26 cellular contexts compared by ENCODE assay signal in genomic region chr11:133206313-133207005, GRCh38.
"Had no signal": no experiment of that assay in that cellular context is flagged by ENCODE, and none has a peak within 500 bp of the region (broad histone marks: within the 10 kb centered on the region; RNA-seq: fewer than 3 reads in every experiment).

No MANE protein-coding gene starts in this region.

- H3K4me3 ChIP-seq: coronary artery, dorsolateral prefrontal cortex, gastrocnemius medialis, heart right ventricle, hepatocyte had no signal

- H3K9me3 ChIP-seq: gastrocnemius medialis, heart right ventricle had no signal

- H3K27ac ChIP-seq: brain microvascular endothelial cell, coronary artery, dorsolateral prefrontal cortex, foreskin keratinocyte, gastrocnemius medialis, heart right ventricle, hepatocyte had no signal

- H3K27me3 ChIP-seq: brain microvascular endothelial cell, foreskin keratinocyte, hepatocyte had no signal

- H3K36me3 ChIP-seq: brain microvascular endothelial cell, gastrocnemius medialis, heart right ventricle had no signal

- H3K4me1 ChIP-seq: foreskin keratinocyte, gastrocnemius medialis, heart right ventricle had no signal

- ATAC-seq: activated CD4-positive, alpha-beta T cell treated with anti-CD3 and anti-CD28 coated beads for 36 hours; activated T-cell treated with anti-CD3 and anti-CD28 coated beads, Interleukin-2, amount 50 U/mL, for 4 hours; activated T-helper 17 cell treated with anti-CD3 and anti-CD28 coated beads, Interleukin-2, amount 50 U/mL, for 72 hours; esophagus mucosa; foreskin keratinocyte; gastrocnemius medialis; heart right ventricle had no signal

- DNase-seq: activated CD4-positive, alpha-beta memory T cell treated with anti-CD3 and anti-CD28 coated beads, Interleukin-2, amount 10 ng/mL, durations not matched to agents 7 days and 5 days; activated CD4-positive, alpha-beta T cell treated with anti-CD3 and anti-CD28 coated beads for 36 hours; activated CD4-positive, alpha-beta T cell treated with anti-CD3 and anti-CD28 coated beads, Interleukin-2, amount 10 ng/mL, durations not matched to agents 24 days and 14 days; activated CD4-positive, CD25-positive, alpha-beta regulatory T cell; activated CD4-positive, CD25-positive, alpha-beta regulatory T cell treated with anti-CD3 and anti-CD28 coated beads, Interleukin-2, amount 50 U/mL, for 72 hours; activated CD8-positive, alpha-beta memory T cell treated with anti-CD3 and anti-CD28 coated beads, Interleukin-2, amount 50 U/mL, for 48 hours; activated effector memory CD4-positive, alpha-beta T cell treated with Interleukin-2 at 50 U/mL for 16 hours; activated gamma-delta T cell treated with Interleukin-2 at 50 U/mL for 16 hours; activated naive CD4-positive, alpha-beta T cell treated with anti-CD3 and anti-CD28 coated beads, Interleukin-2, amount 50 U/mL, for 16 hours; activated naive CD4-positive, alpha-beta T cell treated with Interleukin-2 at 50 U/mL for 16 hours; activated T-cell treated with anti-CD3 and anti-CD28 coated beads for 4 hours; activated T-cell treated with anti-CD3 and anti-CD28 coated beads, Interleukin-2, amount 50 U/mL, for 4 hours; amniotic stem cell; anterior cingulate cortex; brain microvascular endothelial cell; dorsolateral prefrontal cortex; effector memory CD4-positive, alpha-beta T cell; endodermal cell; foreskin keratinocyte; gastrocnemius medialis; glutamatergic neuron; heart right ventricle had no signal
